ENCODE assay signal across 1 cellular context in genomic region chr14:24429395-24430142, GRCh38.
TF ChIP-seq lines count a peak whose summit lies in the region.

TSS of gene CBLN3 (minus strand) at chr14:24429668. CDS start at chr14:24429054, 614 bp downstream.
TSS of gene KHNYN (plus strand) at chr14:24429954. CDS start at chr14:24430731, 777 bp downstream.

TF ChIP-seq in HepG2, 621 proteins besides CTCF, POLR2A, EP300 and RAD21 (continued from another document and continues in another):
- TF ChIP-seq ZNF691 (CRISPR knock-in tag; IDR thresholded peaks at IDR 0.05; ENCODE audit: borderline replicate concordance, low read depth), result peak; percentile 75
- TF ChIP-seq GTF3A (CRISPR knock-in tag; conservative IDR thresholded peaks at IDR 0.05), result no peak
- TF ChIP-seq BRF2 (CRISPR knock-in tag; IDR thresholded peaks at IDR 0.05), result peak; percentile 91; the same call in 1 of the 2 replicates
- TF ChIP-seq ZIK1 (CRISPR knock-in tag; IDR thresholded peaks at IDR 0.05; ENCODE audit: borderline replicate concordance, low read depth), result no peak
- peak; percentile 56; the same call in 1 of the 2 replicates for TF ChIP-seq NFE2L1 (CRISPR knock-in tag; IDR thresholded peaks at IDR 0.05; ENCODE audit: borderline replicate concordance)
- TF ChIP-seq ZSCAN21 (CRISPR knock-in tag; IDR thresholded peaks at IDR 0.05; ENCODE audit: borderline replicate concordance), result no peak
- TF ChIP-seq ZKSCAN5 (CRISPR knock-in tag; IDR thresholded peaks at IDR 0.05), result peak; percentile 41; the same call in 1 of the 2 replicates
- no peak for TF ChIP-seq GZF1 (CRISPR knock-in tag; IDR thresholded peaks at IDR 0.05)
- TF ChIP-seq UBTF (CRISPR knock-in tag; IDR thresholded peaks at IDR 0.05), result peak; percentile 97
- TF ChIP-seq ZSCAN25 (CRISPR knock-in tag; IDR thresholded peaks at IDR 0.05), result peak; percentile 89; the same call in 1 of the 2 replicates
- peak; percentile 94; the same call in 1 of the 2 replicates for TF ChIP-seq ZNF337 (CRISPR knock-in tag; IDR thresholded peaks at IDR 0.05; ENCODE audit: borderline replicate concordance, low read depth)
- no peak for TF ChIP-seq ZNF224 (CRISPR knock-in tag; IDR thresholded peaks at IDR 0.05)
- peak; percentile 96 for TF ChIP-seq NR0B2 (CRISPR knock-in tag; IDR thresholded peaks at IDR 0.05)
- TF ChIP-seq ZNF597 (CRISPR knock-in tag; IDR thresholded peaks at IDR 0.05), result no peak
- TF ChIP-seq ZBTB14 (CRISPR knock-in tag; IDR thresholded peaks at IDR 0.05), result 0 out of 2 replicates have a peak, but pooled peaks have one; percentile 43
- no peak for TF ChIP-seq PREB (CRISPR knock-in tag; IDR thresholded peaks at IDR 0.05)
- TF ChIP-seq ZNF788 (CRISPR knock-in tag; IDR thresholded peaks at IDR 0.05; ENCODE audit: borderline replicate concordance), result peak; percentile 72; the same call in 1 of the 2 replicates
- no peak for TF ChIP-seq NFIB (CRISPR knock-in tag; IDR thresholded peaks at IDR 0.05; ENCODE audit: borderline replicate concordance)
- peak; percentile 91 for TF ChIP-seq U2AF1 (optimal IDR thresholded peaks at IDR 0.05; ENCODE audit: low read depth, low read length)
- peak; percentile 73 for TF ChIP-seq MXD3 (CRISPR knock-in tag; IDR thresholded peaks at IDR 0.05)
- TF ChIP-seq ZNF709 (CRISPR knock-in tag; IDR thresholded peaks at IDR 0.05), result no peak
- peak; percentile 61; the same call in 1 of the 2 replicates for TF ChIP-seq ZSCAN29 (CRISPR knock-in tag; conservative IDR thresholded peaks at IDR 0.05)
- TF ChIP-seq TEAD3 (CRISPR knock-in tag; optimal IDR thresholded peaks at IDR 0.05; ENCODE audit: borderline replicate concordance), result peak; percentile 32
- peak; percentile 96 for TF ChIP-seq ZNF784 (CRISPR knock-in tag; IDR thresholded peaks at IDR 0.05; ENCODE audit: borderline replicate concordance)
- TF ChIP-seq ETV5 (CRISPR knock-in tag; IDR thresholded peaks at IDR 0.05; ENCODE audit: borderline replicate concordance), result peak; percentile 91
- no peak; the same call in none of the 2 replicates for TF ChIP-seq ZNF619 (CRISPR knock-in tag; IDR thresholded peaks at IDR 0.05)
- no peak for TF ChIP-seq AKNA (CRISPR knock-in tag; IDR thresholded peaks at IDR 0.05; ENCODE audit: borderline replicate concordance)
- peak; percentile 91 for TF ChIP-seq ZNF713 (CRISPR knock-in tag; IDR thresholded peaks at IDR 0.05)
- no peak for TF ChIP-seq PBX3 (CRISPR knock-in tag; IDR thresholded peaks at IDR 0.05; ENCODE audit: borderline replicate concordance)
- TF ChIP-seq NFYB (CRISPR knock-in tag; IDR thresholded peaks at IDR 0.05), result peak; percentile 61
- TF ChIP-seq REPIN1 (CRISPR knock-in tag; IDR thresholded peaks at IDR 0.05; ENCODE audit: borderline replicate concordance, low read depth), result no peak
- TF ChIP-seq ZNF674 (CRISPR knock-in tag; IDR thresholded peaks at IDR 0.05; ENCODE audit: low read depth), result peak; percentile 94
- peak; percentile 98 for TF ChIP-seq ZSCAN31 (CRISPR knock-in tag; IDR thresholded peaks at IDR 0.05; ENCODE audit: low read depth)
- no peak; the same call in 1 of the 2 replicates for TF ChIP-seq NCOA1 (CRISPR knock-in tag; IDR thresholded peaks at IDR 0.05)
- TF ChIP-seq TCF7 (IDR thresholded peaks at IDR 0.05; ENCODE audit: low read depth), result no peak
- peak; percentile 82 for TF ChIP-seq ZNF12 (CRISPR knock-in tag; IDR thresholded peaks at IDR 0.05)
- TF ChIP-seq ZFP36L2 (CRISPR knock-in tag; IDR thresholded peaks at IDR 0.05), result no peak
- peak; percentile 88 for TF ChIP-seq ZNF280D (CRISPR knock-in tag; IDR thresholded peaks at IDR 0.05)
- peak; percentile 16; the same call in 1 of the 2 replicates for TF ChIP-seq ZNF775 (CRISPR knock-in tag; IDR thresholded peaks at IDR 0.05; ENCODE audit: borderline replicate concordance)
